21 cellular contexts compared by ENCODE assay signal in genomic region chr13:97332725-97333124, GRCh38.
"Had no signal": no experiment of that assay in that cellular context is flagged by ENCODE, and none has a peak within 500 bp of the region (broad histone marks: within the 10 kb centered on the region; RNA-seq: fewer than 3 reads in every experiment).

No MANE protein-coding gene starts in this region.

- H3K9me3 Mint-ChIP-seq: naive thymus-derived CD4-positive, alpha-beta T cell; neural progenitor cell; stimulated activated memory B cell treated with anti-CD40 and anti-IgM and Interleukin-4, amounts not matched to agents 10 μg/mL and 1 μg/mL and 100 μg/mL, for 72 hours had no signal

- H3K4me3 ChIP-seq: adrenal gland, neural progenitor cell, prostate gland, transverse colon, vagina had no signal

- H2AFZ ChIP-seq: neural progenitor cell had no signal

- H3K9ac ChIP-seq: neural progenitor cell had no signal

- DNase-seq: activated CD4-positive, alpha-beta T cell treated with anti-CD3 and anti-CD28 coated beads, Interleukin-2, amount 50 U/mL, for 1 hour; activated CD8-positive, alpha-beta memory T cell treated with anti-CD3 and anti-CD28 coated beads for 24 hours; activated CD8-positive, alpha-beta memory T cell treated with anti-CD3 and anti-CD28 coated beads, Interleukin-2, amount 50 U/mL, for 48 hours; activated effector memory CD4-positive, alpha-beta T cell treated with anti-CD3 and anti-CD28 coated beads, Interleukin-2, amount 50 U/mL, for 16 hours; activated T-cell treated with anti-CD3 and anti-CD28 coated beads, Interleukin-2, amount 50 U/mL, for 48 hours; dermis blood vessel endothelial cell; foreskin melanocyte; mesenchymal stem cell; naive thymus-derived CD4-positive, alpha-beta T cell; stimulated activated CD4-positive, alpha-beta T cell treated with anti-CD3 and anti-CD28 coated beads, Interleukin-4, amount 100 ng/mL, for 4 hours; transverse colon had no signal

- H3K4me2 ChIP-seq: neural progenitor cell had no signal

- H3K27me3 ChIP-seq: adrenal gland, neural progenitor cell, transverse colon, vagina had no signal

- H3K27ac ChIP-seq: neural progenitor cell, prostate gland, transverse colon, vagina had no signal

- H3K36me3 ChIP-seq: neural progenitor cell, prostate gland, transverse colon, vagina had no signal

- H3K9me3 ChIP-seq: adrenal gland, prostate gland, transverse colon, vagina had no signal

- H3K4me3 Mint-ChIP-seq: naive thymus-derived CD4-positive, alpha-beta T cell; neural progenitor cell; stimulated activated memory B cell treated with anti-CD40 and anti-IgM and Interleukin-4, amounts not matched to agents 10 μg/mL and 1 μg/mL and 100 μg/mL, for 72 hours had no signal

- FAIRE-seq: astrocyte, bronchial epithelial cell had no signal

- H3K36me3 Mint-ChIP-seq: neural progenitor cell had no signal

- H3K27ac Mint-ChIP-seq: activated naive CD4-positive, alpha-beta T cell treated with anti-CD3 and anti-CD28 coated beads, Interleukin-2, amount 50 U/mL, for 72 hours; neural progenitor cell; stimulated activated memory B cell treated with anti-CD40 and anti-IgM and Interleukin-4, amounts not matched to agents 10 μg/mL and 1 μg/mL and 100 μg/mL, for 72 hours had no signal

- ATAC-seq: activated CD4-positive, CD25-positive, alpha-beta regulatory T cell treated with anti-CD3 and anti-CD28 coated beads, Interleukin-2, amount 50 U/mL, for 24 hours; activated naive CD4-positive, alpha-beta T cell treated with anti-CD3 and anti-CD28 coated beads, Interleukin-2, amount 50 U/mL, for 72 hours; naive thymus-derived CD4-positive, alpha-beta T cell; sciatic nerve; stimulated activated memory B cell treated with anti-CD40 and anti-IgM and Interleukin-4, amounts not matched to agents 10 μg/mL and 1 μg/mL and 100 μg/mL, for 72 hours had no signal

- H3K27me3 Mint-ChIP-seq: naive thymus-derived CD4-positive, alpha-beta T cell; stimulated activated memory B cell treated with anti-CD40 and anti-IgM and Interleukin-4, amounts not matched to agents 10 μg/mL and 1 μg/mL and 100 μg/mL, for 72 hours had no signal

- H3K4me1 ChIP-seq: prostate gland had no signal

- H3K4me1 Mint-ChIP-seq: stimulated activated memory B cell treated with anti-CD40 and anti-IgM and Interleukin-4, amounts not matched to agents 10 μg/mL and 1 μg/mL and 100 μg/mL, for 72 hours had no signal
